Comparison of ENCODE assay signal across 8 cellular contexts in the genomic region with DNA sequence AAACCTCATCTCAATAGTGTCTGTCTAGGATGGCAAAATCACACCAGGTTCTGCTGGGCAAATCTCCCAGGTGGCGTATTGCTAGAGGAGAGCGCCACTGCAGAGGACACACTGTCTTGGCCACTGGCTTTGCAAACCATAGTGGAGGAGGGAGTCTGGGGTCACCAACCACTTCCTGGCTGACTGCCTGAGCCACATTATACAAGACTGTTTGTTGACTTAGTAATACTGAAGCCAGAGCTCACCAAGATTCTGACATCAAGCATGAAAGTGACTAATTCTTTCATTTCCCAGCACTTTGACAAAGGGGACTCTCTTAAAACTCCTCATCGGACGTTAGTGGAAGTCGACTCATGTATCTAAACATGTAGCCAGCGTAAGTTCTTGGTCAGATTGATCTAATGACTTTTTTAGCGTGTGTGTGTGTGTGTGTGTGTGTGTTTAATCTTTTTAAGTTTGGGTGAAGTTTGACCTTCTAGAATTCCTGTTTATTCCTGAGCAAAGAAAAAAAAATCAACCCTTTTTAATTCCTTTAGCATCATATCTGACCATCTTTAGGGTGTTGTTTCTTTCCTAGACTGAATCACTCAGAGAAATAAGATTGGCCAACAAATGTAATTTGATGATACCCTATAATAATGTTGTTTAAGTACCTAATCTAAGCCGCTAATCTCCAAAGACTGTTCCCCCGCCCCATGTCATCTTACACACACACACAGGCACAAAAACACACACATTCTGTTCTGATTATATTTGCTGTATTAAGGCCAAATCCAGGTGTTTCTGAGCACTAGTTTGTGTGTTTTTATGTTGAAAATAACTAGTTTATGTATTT. TPM values are rescaled to one million over a fixed set of nuclear protein-coding genes. Genes with fewer than 3 reads are reported as not detected.
DNase-seq lines count a peak whose midpoint lies in the region; ATAC-seq, FAIRE-seq and TF ChIP-seq lines count a peak whose summit lies in the region.

No MANE protein-coding gene starts in this region.

- CTCF ChIA-PET in AG04450 (lab: Charles Lee), result interaction anchor here (2.1 kb wide), 1 partner anchor 12 kb away, joined by 11 read pairs; no protein-coding TSS in a partner anchor

- H3K4me3 ChIP-seq in AG04450 (ENCODE audit: low read depth, low read length) (peak overlapping the region; percentile 31), right cardiac atrium (ENCODE audit: low read length) (no peak overlapping the region), mesendoderm (ENCODE audit: low read length) (no peak overlapping the region)

- peaks cover 0 to 18% of the 10 kb centered on the region in 2 donors for H3K36me3 Mint-ChIP-seq in activated naive CD4-positive, alpha-beta T cell treated with anti-CD3 and anti-CD28 coated beads, Interleukin-2, amount 50 U/mL, for 72 hours

- H3K9ac ChIP-seq in mesendoderm (ENCODE audit: low read length), result no peak overlapping the region

- H3K79me1 ChIP-seq in mesendoderm (ENCODE audit: low read length), result peaks cover 4% of the 10 kb centered on the region

- H3K79me2 ChIP-seq in mesendoderm (ENCODE audit: control insufficient read depth, insufficient read depth, low read length), result peaks cover 20% of the 10 kb centered on the region

- 54% methylated on average over 9 of the region's 9 CpGs for WGBS in right cardiac atrium
- WGBS in mesendoderm (ENCODE audit: extremely low coverage, insufficient coverage, low lambda C conversion rate), result no CpG with 5 or more reads among the region's 9 CpGs

- POLR2A ChIA-PET in AG04450 (lab: Yijun Ruan, JAX), result no interaction called here

- intact Hi-C loops in right cardiac atrium (cut with DNase I), result loop anchor here in 1 of 4 donors (5.0 kb wide), 1 partner anchor 76 kb away; no protein-coding TSS in a partner anchor

- no peak overlapping the region for H3K18ac ChIP-seq in mesendoderm (ENCODE audit: low read length)

- peak overlapping the region; percentile 81 to 97 for H3K27ac Mint-ChIP-seq in activated naive CD4-positive, alpha-beta T cell treated with anti-CD3 and anti-CD28 coated beads, Interleukin-2, amount 50 U/mL, for 72 hours

- no peak overlapping the region for H2BK15ac ChIP-seq in mesendoderm (replicated peaks; ENCODE audit: low read depth)

- H3K56ac ChIP-seq in mesendoderm (ENCODE audit: low read length), result no peak overlapping the region

- H2BK120ac ChIP-seq in mesendoderm (ENCODE audit: low read depth, low read length), result no peak overlapping the region

- H2BK5ac ChIP-seq in mesendoderm (ENCODE audit: low read length), result no peak overlapping the region

- peak overlapping the region; percentile 61 for H3K27ac ChIP-seq in AG04450 (ENCODE audit: low read depth, low read length)
- H3K27ac ChIP-seq in right cardiac atrium (ENCODE audit: low read length), result peak overlapping the region; percentile 52
- no peak overlapping the region for H3K27ac ChIP-seq in mesendoderm (ENCODE audit: low read depth, low read length)

- H3K4me1 ChIP-seq in right cardiac atrium (ENCODE audit: control insufficient read depth, insufficient read depth, low read length) (peaks cover 9% of the 10 kb centered on the region), mesendoderm (ENCODE audit: control insufficient read depth, low read depth, low read length) (no peaks in the 10 kb centered on the region)

- no peak overlapping the region for H4K8ac ChIP-seq in mesendoderm (ENCODE audit: low read depth, low read length)

- no peak for TF ChIP-seq CTCF in AG04450 (IDR thresholded peaks at IDR 0.05; ENCODE audit: low read depth, low read length)

- DNase-seq in AG04450 (ENCODE audit: low read depth, low spot score), result peak; percentile 65
- peak; percentile 96 for DNase-seq in RCC 7860 (ENCODE audit: low spot score)
- peak; percentile 69 to 83 for DNase-seq in activated naive CD4-positive, alpha-beta T cell treated with anti-CD3 and anti-CD28 coated beads, Interleukin-2, amount 50 U/mL, for 72 hours (ENCODE audit: low spot score in 2 of 2)
- peak; percentile 63 to 78 (median 67) for DNase-seq in right cardiac atrium
- peak; percentile 76 for DNase-seq in stimulated activated CD4-positive, alpha-beta T cell treated with anti-CD3 and anti-CD28 coated beads, Interleukin-15, amount 100 ng/mL, for 24 hours
- no peak for DNase-seq in mesendoderm

- no peaks in the 10 kb centered on the region for H3K9me3 Mint-ChIP-seq in activated naive CD4-positive, alpha-beta T cell treated with anti-CD3 and anti-CD28 coated beads, Interleukin-2, amount 50 U/mL, for 72 hours

- H3K9me3 ChIP-seq in AG04450 (ENCODE audit: control insufficient read depth, insufficient read depth, low read length) (no peaks in the 10 kb centered on the region), right cardiac atrium (ENCODE audit: control insufficient read depth, low read length) (no peaks in the 10 kb centered on the region)

- ATAC-seq in GM18870 (IDR thresholded peaks at IDR 0.05; ENCODE audit: unreplicated experiment) (peak; percentile 95), HG03095 (IDR thresholded peaks at IDR 0.05; ENCODE audit: unreplicated experiment) (peak; percentile 85), right cardiac atrium (peak; percentile 86 to 93)
- ATAC-seq in activated naive CD4-positive, alpha-beta T cell treated with anti-CD3 and anti-CD28 coated beads, Interleukin-2, amount 50 U/mL, for 72 hours, result peak; percentile 96 to 97

- H2AK5ac ChIP-seq in mesendoderm (ENCODE audit: low read length), result no peak overlapping the region

- no peak overlapping the region for H4K5ac ChIP-seq in mesendoderm (ENCODE audit: low read length)

- H3K4ac ChIP-seq in mesendoderm (ENCODE audit: low read depth, low read length), result no peak overlapping the region

- H3K23ac ChIP-seq in mesendoderm (ENCODE audit: low read length), result no peak overlapping the region

- FAIRE-seq in RCC 7860 (lab: Jason Lieb, UNC), result peak; percentile 92

- no peaks in the 10 kb centered on the region for H3K36me3 ChIP-seq in mesendoderm (ENCODE audit: control insufficient read depth, insufficient read depth, low read length)

- H3K27me3 ChIP-seq in AG04450 (ENCODE audit: control insufficient read depth, insufficient read depth, low read length) (peaks cover 3% of the 10 kb centered on the region), right cardiac atrium (ENCODE audit: control insufficient read depth, insufficient read depth) (no peaks in the 10 kb centered on the region), mesendoderm (ENCODE audit: insufficient read depth, low read length, poor library complexity) (no peaks in the 10 kb centered on the region)

- H3K4me2 ChIP-seq in mesendoderm (ENCODE audit: low read length), result no peak overlapping the region

RNA-seq across cellular contexts. Expression of a gene that starts 13.8 kb away (rescaled TPM):
- polyA plus RNA-seq in AG04450 (2011; rRNA removed), result 7.5 and 9.1 TPM in 2 replicates
- polyA minus RNA-seq in AG04450 (2011; rRNA and poly(A)+ RNA removed), result 8.2 and 9.9 TPM in 2 replicates
- 10 to 100 TPM; 56.8 to 65.3 TPM for total RNA-seq in activated naive CD4-positive, alpha-beta T cell treated with anti-CD3 and anti-CD28 coated beads, Interleukin-2, amount 50 U/mL, for 72 hours
- 10 to 100 TPM; 17.0 to 29.7 (median 24.9) TPM for total RNA-seq in right cardiac atrium
- polyA plus RNA-seq in right cardiac atrium, result 8.6 TPM
- 54.2 TPM for polyA plus RNA-seq in mesendoderm (2013, experiment 1 of 2)
- polyA plus RNA-seq in mesendoderm (2013, experiment 2 of 2), result 52.1 TPM

RNA-seq across cellular contexts. Expression of a gene that starts 24.5 kb away (rescaled TPM):
- 31.5 and 42.1 TPM in 2 replicates for polyA plus RNA-seq in AG04450 (2011; rRNA removed)
- 12.7 and 22.4 TPM in 2 replicates for polyA minus RNA-seq in AG04450 (2011; rRNA and poly(A)+ RNA removed)
- total RNA-seq in activated naive CD4-positive, alpha-beta T cell treated with anti-CD3 and anti-CD28 coated beads, Interleukin-2, amount 50 U/mL, for 72 hours, result 10 to 100 TPM; 79.7 to 92.9 TPM
- total RNA-seq in right cardiac atrium, result 10 to 100 TPM; 47.2 to 59.5 (median 51.4) TPM
- 26.7 TPM for polyA plus RNA-seq in right cardiac atrium
- polyA plus RNA-seq in mesendoderm (2013, experiment 1 of 2), result 86.5 TPM
- polyA plus RNA-seq in mesendoderm (2013, experiment 2 of 2), result 87.8 TPM
